In the genomic region with DNA sequence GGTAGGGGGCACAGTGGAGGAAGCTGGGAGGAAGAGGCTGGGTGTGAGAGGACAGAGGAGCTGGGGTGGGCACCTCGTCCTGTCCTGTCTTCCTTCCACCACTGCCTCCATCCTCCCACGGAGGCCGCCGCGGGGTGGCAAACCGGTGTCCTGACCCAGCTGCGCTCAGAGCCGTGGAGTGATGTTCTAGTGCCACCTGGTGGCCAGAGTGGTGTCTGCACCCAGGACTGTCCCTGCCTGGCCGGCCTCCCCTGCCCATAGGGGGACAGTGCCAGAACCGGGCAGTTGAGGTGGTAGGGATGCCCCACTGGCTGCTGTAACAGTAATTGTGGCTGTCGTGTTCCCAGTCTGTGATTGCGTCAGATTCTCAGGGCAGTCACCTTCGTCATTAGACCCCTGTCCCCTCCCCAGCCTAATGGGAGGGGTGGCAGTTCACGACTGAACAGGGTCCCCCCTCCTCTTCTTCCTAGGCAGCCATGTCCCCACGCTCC, we compare ENCODE assay signal across 1 cellular context.
TF ChIP-seq lines count a peak whose summit lies in the region.

No MANE protein-coding gene starts in this region.

TF ChIP-seq in K562, 482 proteins besides CTCF, POLR2A, EP300 and RAD21 (continued from another document):
- TF ChIP-seq, protein P1, sequence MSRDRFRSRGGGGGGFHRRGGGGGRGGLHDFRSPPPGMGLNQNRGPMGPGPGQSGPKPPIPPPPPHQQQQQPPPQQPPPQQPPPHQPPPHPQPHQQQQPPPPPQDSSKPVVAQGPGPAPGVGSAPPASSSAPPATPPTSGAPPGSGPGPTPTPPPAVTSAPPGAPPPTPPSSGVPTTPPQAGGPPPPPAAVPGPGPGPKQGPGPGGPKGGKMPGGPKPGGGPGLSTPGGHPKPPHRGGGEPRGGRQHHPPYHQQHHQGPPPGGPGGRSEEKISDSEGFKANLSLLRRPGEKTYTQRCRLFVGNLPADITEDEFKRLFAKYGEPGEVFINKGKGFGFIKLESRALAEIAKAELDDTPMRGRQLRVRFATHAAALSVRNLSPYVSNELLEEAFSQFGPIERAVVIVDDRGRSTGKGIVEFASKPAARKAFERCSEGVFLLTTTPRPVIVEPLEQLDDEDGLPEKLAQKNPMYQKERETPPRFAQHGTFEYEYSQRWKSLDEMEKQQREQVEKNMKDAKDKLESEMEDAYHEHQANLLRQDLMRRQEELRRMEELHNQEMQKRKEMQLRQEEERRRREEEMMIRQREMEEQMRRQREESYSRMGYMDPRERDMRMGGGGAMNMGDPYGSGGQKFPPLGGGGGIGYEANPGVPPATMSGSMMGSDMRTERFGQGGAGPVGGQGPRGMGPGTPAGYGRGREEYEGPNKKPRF (IDR thresholded peaks at IDR 0.05; ENCODE audit: low read depth, low read length) = no peak
- TF ChIP-seq POU5F1 (IDR thresholded peaks at IDR 0.05; ENCODE audit: borderline replicate concordance, low read depth, low read length, partially characterized antibody) = no peak
- TF ChIP-seq ZNF175 (CRISPR knock-in tag; IDR thresholded peaks at IDR 0.05; ENCODE audit: low read depth) = no peak
- no peak for TF ChIP-seq RBM14 (IDR thresholded peaks at IDR 0.05; ENCODE audit: borderline replicate concordance, insufficient read depth, low read depth, low read length)
- TF ChIP-seq BRD9 (IDR thresholded peaks at IDR 0.05; ENCODE audit: low read depth, partially characterized antibody) = no peak
- 0 out of 2 replicates have a peak, but pooled peaks have one; percentile 28 for TF ChIP-seq ZNF766 (CRISPR knock-in tag; conservative IDR thresholded peaks at IDR 0.05)
- TF ChIP-seq, protein P2, sequence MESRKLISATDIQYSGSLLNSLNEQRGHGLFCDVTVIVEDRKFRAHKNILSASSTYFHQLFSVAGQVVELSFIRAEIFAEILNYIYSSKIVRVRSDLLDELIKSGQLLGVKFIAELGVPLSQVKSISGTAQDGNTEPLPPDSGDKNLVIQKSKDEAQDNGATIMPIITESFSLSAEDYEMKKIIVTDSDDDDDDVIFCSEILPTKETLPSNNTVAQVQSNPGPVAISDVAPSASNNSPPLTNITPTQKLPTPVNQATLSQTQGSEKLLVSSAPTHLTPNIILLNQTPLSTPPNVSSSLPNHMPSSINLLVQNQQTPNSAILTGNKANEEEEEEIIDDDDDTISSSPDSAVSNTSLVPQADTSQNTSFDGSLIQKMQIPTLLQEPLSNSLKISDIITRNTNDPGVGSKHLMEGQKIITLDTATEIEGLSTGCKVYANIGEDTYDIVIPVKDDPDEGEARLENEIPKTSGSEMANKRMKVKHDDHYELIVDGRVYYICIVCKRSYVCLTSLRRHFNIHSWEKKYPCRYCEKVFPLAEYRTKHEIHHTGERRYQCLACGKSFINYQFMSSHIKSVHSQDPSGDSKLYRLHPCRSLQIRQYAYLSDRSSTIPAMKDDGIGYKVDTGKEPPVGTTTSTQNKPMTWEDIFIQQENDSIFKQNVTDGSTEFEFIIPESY (CRISPR knock-in tag; IDR thresholded peaks at IDR 0.05) = 0 out of 2 replicates have a peak, but pooled peaks have one; percentile 48
- no peak for TF ChIP-seq E2F5 (CRISPR knock-in tag; IDR thresholded peaks at IDR 0.05)
- peak; percentile 39; the same call in 1 of the 2 replicates for TF ChIP-seq TCF3 (CRISPR knock-in tag; IDR thresholded peaks at IDR 0.05)
- TF ChIP-seq ZBTB1 (CRISPR knock-in tag; IDR thresholded peaks at IDR 0.05; ENCODE audit: borderline replicate concordance, low read depth) = no peak
- peak; percentile 29 to 48; a peak in 1 of 4 replicates for TF ChIP-seq MAZ (CRISPR knock-in tag; conservative IDR thresholded peaks at IDR 0.05 in 1 of 2, IDR thresholded peaks at IDR 0.05 in 1 of 2)
- TF ChIP-seq JUND (IDR thresholded peaks at IDR 0.05; ENCODE audit: borderline replicate concordance, low read depth, low read length) = 0 out of 2 replicates have a peak, but pooled peaks have one; percentile 35
- no peak for TF ChIP-seq JUND (tag; IDR thresholded peaks at IDR 0.05; ENCODE audit: borderline replicate concordance, low read depth, low read length)
- TF ChIP-seq XRCC3 (IDR thresholded peaks at IDR 0.05) = no peak
- TF ChIP-seq HDGF (IDR thresholded peaks at IDR 0.05) = 0 out of 2 replicates have a peak, but pooled peaks have one; percentile 62
- no peak for TF ChIP-seq THRA (IDR thresholded peaks at IDR 0.05)
- TF ChIP-seq XRCC5 (IDR thresholded peaks at IDR 0.05; ENCODE audit: low read depth, low read length) = peak; percentile 50; the same call in 1 of the 2 replicates
- 0 out of 2 replicates have a peak, but pooled peaks have one; percentile 19 for TF ChIP-seq KLF13 (tag; IDR thresholded peaks at IDR 0.05; ENCODE audit: borderline replicate concordance, low read depth)
- TF ChIP-seq CEBPZ (IDR thresholded peaks at IDR 0.05; ENCODE audit: borderline replicate concordance, low read depth, low read length) = no peak
- TF ChIP-seq BCOR (IDR thresholded peaks at IDR 0.05) = 0 out of 2 replicates have a peak, but pooled peaks have one; percentile 31
- TF ChIP-seq ZNF507 (tag; conservative IDR thresholded peaks at IDR 0.05) = no peak
- 0 out of 2 replicates have a peak, but pooled peaks have one; percentile 19 for TF ChIP-seq ZNF143 (CRISPR knock-in tag; IDR thresholded peaks at IDR 0.05)
- TF ChIP-seq CREM (IDR thresholded peaks at IDR 0.05; ENCODE audit: low read depth) = peak; percentile 51; the same call in 1 of the 2 replicates
- peak; percentile 73; the same call in 1 of the 2 replicates for TF ChIP-seq CTBP1 (IDR thresholded peaks at IDR 0.05; ENCODE audit: borderline replicate concordance)
- no peak for TF ChIP-seq MEF2A (IDR thresholded peaks at IDR 0.05; ENCODE audit: control insufficient read depth, low read depth, low read length)
- no peak for TF ChIP-seq ZNF830 (CRISPR knock-in tag; IDR thresholded peaks at IDR 0.05)
- peak; percentile 60; the same call in 1 of the 2 replicates for TF ChIP-seq HNRNPL (IDR thresholded peaks at IDR 0.05; ENCODE audit: low read depth, low read length)
